In the genomic region with DNA sequence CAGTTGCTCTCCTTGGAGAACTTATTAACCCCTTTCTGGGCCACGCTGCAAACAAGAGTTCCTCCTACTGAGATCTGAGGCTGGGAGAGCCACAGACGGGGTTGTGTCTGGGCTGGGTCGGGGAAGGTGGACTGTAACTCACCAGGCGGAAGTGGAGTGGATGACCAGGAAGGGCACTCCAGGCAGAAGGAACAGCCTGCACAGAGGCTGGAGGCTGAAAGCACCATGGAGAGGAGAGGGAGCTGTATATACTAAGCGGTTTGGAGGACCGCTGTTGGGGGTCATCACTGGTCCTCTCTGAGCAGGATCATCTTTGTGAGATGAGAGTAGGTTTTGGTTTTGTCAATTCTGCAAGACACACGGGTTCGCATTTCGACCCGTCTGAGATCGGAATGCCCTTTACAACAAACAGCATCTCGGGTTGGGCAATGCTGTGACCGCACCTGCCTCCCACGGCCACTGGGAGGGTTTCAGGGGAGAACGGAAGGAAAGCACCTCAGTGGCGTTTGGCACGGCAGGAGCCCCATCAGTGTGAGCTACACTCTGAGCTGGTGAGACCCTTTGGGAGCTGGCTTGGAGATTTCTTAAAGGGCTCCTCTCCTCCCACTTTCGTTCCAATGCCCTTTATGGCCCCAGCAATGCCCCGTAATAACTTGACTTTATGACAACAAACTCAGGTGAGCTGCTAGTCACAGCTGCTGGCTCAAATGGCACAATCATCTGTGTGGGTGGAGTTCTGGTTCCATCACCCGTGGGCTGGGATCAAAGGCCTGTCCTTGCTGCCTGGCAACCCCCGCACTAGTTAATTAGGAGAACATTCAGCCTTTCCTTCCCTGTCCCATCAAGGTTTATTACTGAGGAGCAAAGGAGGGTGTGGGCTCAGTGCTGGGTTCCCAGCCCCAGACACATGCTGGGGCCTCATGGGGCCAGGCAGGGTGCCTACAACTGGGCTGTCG, we compare ENCODE assay signal across 27 cellular contexts. TPM values are rescaled to one million over a fixed set of nuclear protein-coding genes. Genes with fewer than 3 reads are reported as not detected.
DNase-seq lines count a peak whose midpoint lies in the region; ATAC-seq and TF ChIP-seq lines count a peak whose summit lies in the region.
"Had no signal": no experiment of that assay in that cellular context is flagged by ENCODE, and none has a peak within 500 bp of the region (broad histone marks: within the 10 kb centered on the region; RNA-seq: fewer than 3 reads in every experiment).

No MANE protein-coding gene starts in this region.

- H3K27me3 ChIP-seq in H9 (ENCODE audit: insufficient read depth, low read length) (no peaks in the 10 kb centered on the region), brain microvascular endothelial cell (replicated peaks) (no peaks in the 10 kb centered on the region), mesendoderm (ENCODE audit: insufficient read depth, low read length, poor library complexity) (no peaks in the 10 kb centered on the region), esophagus squamous epithelium (no peaks in the 10 kb centered on the region), PC-3 (ENCODE audit: low read length) (peaks cover 44% of the 10 kb centered on the region)
- H3K27me3 ChIP-seq: stomach had no signal

- TF ChIP-seq CTCF in H9 (conservative IDR thresholded peaks at IDR 0.05): peak; percentile 45
- peak; percentile 11 for TF ChIP-seq CTCF in brain microvascular endothelial cell (IDR thresholded peaks at IDR 0.05; ENCODE audit: low read depth, low read length, missing control alignments)
- TF ChIP-seq CTCF in esophagus squamous epithelium (IDR thresholded peaks at IDR 0.05): no peak
- no peak for TF ChIP-seq CTCF in PC-3 (conservative IDR thresholded peaks at IDR 0.05; ENCODE audit: low read depth, low read length)

- TF ChIP-seq POLR2A in esophagus squamous epithelium (IDR thresholded peaks at IDR 0.05): no peak

- H4K8ac ChIP-seq in H9 (replicated peaks; ENCODE audit: insufficient read length, low read depth, low read length) (no peak overlapping the region), mesendoderm (ENCODE audit: low read depth, low read length) (no peak overlapping the region)

- H3K56ac ChIP-seq in H9 (ENCODE audit: insufficient read length, low read depth, low read length) (no peak overlapping the region), mesendoderm (ENCODE audit: low read length) (no peak overlapping the region)

- H3K18ac ChIP-seq in H9 (ENCODE audit: insufficient read length, low read depth, low read length) (no peak overlapping the region), mesendoderm (ENCODE audit: low read length) (no peak overlapping the region)

- H3K4me1 ChIP-seq in H9 (ENCODE audit: insufficient read depth, low read length) (peaks cover 5% of the 10 kb centered on the region; the same call in 1 of the 2 replicates), mesendoderm (ENCODE audit: control insufficient read depth, low read depth, low read length) (no peaks in the 10 kb centered on the region), esophagus squamous epithelium (no peaks in the 10 kb centered on the region), PC-3 (ENCODE audit: insufficient read depth, low read length) (no peaks in the 10 kb centered on the region)
- H3K4me1 ChIP-seq: HAP-1, prostate gland, stomach had no signal

- no peak overlapping the region; a peak in 1 of 5 replicates for H3K4me3 Mint-ChIP-seq in H9
- H3K4me3 Mint-ChIP-seq: activated CD4-positive, alpha-beta memory T cell treated with anti-CD3 and anti-CD28 coated beads, Interleukin-2, amount 10 ng/mL, durations not matched to agents 7 days and 5 days; nephron; T-cell had no signal

- CTCF ChIA-PET in PC-3 (lab: Charles Lee): no interaction called here

- H3K27ac ChIP-seq in H9 (ENCODE audit: insufficient read length, low read depth, low read length): no peak overlapping the region
- H3K27ac ChIP-seq in brain microvascular endothelial cell: no peak overlapping the region
- no peak overlapping the region for H3K27ac ChIP-seq in mesendoderm (ENCODE audit: low read depth, low read length)
- H3K27ac ChIP-seq in esophagus squamous epithelium: no peak overlapping the region
- H3K27ac ChIP-seq in PC-3 (ENCODE audit: low read length): no peak overlapping the region
- H3K27ac ChIP-seq: epithelial cell of prostate, prostate gland, stomach had no signal

- no peaks in the 10 kb centered on the region for H3K23me2 ChIP-seq in H9 (ENCODE audit: insufficient read length, low read depth, low read length, poor library complexity, severe bottlenecking)

- intact Hi-C loops in esophagus squamous epithelium (cut with DNase I): no loop called here
- intact Hi-C loops in PC-3 (cut with micrococcal nuclease): no loop called here

- peaks cover 43 to 52% of the 10 kb centered on the region in 2 experiments for H3K4me1 Mint-ChIP-seq in H9
- H3K4me1 Mint-ChIP-seq: activated CD4-positive, alpha-beta memory T cell treated with anti-CD3 and anti-CD28 coated beads, Interleukin-2, amount 10 ng/mL, durations not matched to agents 7 days and 5 days; T-cell had no signal

- H3K4ac ChIP-seq in H9 (ENCODE audit: low read depth, low read length) (no peak overlapping the region), mesendoderm (ENCODE audit: low read depth, low read length) (no peak overlapping the region)

- no peak overlapping the region for H3K4me2 ChIP-seq in H9 (ENCODE audit: insufficient read depth, insufficient read length, low read length)
- no peak overlapping the region for H3K4me2 ChIP-seq in mesendoderm (ENCODE audit: low read length)
- no peak overlapping the region for H3K4me2 ChIP-seq in PC-3 (ENCODE audit: low read length)

- H3K79me1 ChIP-seq in H9 (ENCODE audit: insufficient read depth, low read depth, low read length, poor library complexity, severe bottlenecking) (no peaks in the 10 kb centered on the region), mesendoderm (ENCODE audit: low read length) (no peaks in the 10 kb centered on the region)

- no peak overlapping the region for H3K4me3 ChIP-seq in brain microvascular endothelial cell (ENCODE audit: low read depth, low read length)
- H3K4me3 ChIP-seq in mesendoderm (ENCODE audit: low read length): no peak overlapping the region
- H3K4me3 ChIP-seq in esophagus squamous epithelium: no peak overlapping the region
- no peak overlapping the region for H3K4me3 ChIP-seq in PC-3 (ENCODE audit: low read length)
- H3K4me3 ChIP-seq: HAP-1, prostate gland, stomach had no signal

- H4K91ac ChIP-seq in H9 (ENCODE audit: insufficient read length, low read depth, low read length): no peak overlapping the region

- H4K20me1 ChIP-seq in H9 (ENCODE audit: control insufficient read depth, insufficient read depth, insufficient read length) (no peaks in the 10 kb centered on the region), PC-3 (ENCODE audit: low read length) (no peaks in the 10 kb centered on the region)

- H2AK5ac ChIP-seq in H9 (ENCODE audit: insufficient read length, low read length) (no peak overlapping the region), mesendoderm (ENCODE audit: low read length) (no peak overlapping the region)

- WGBS in H9 (ENCODE audit: extremely low coverage, insufficient read length, low lambda C conversion rate): no CpG with 5 or more reads among the region's 22 CpGs
- WGBS in mesendoderm (ENCODE audit: extremely low coverage, insufficient coverage, low lambda C conversion rate): no CpG with 5 or more reads among the region's 22 CpGs
- WGBS in esophagus squamous epithelium, 2 donors: 71 to 74% methylated on average over 17 to 21 of the region's 22 CpGs

- H4K5ac ChIP-seq in H9 (ENCODE audit: insufficient read length, low read depth, low read length) (no peak overlapping the region), mesendoderm (ENCODE audit: low read length) (no peak overlapping the region)

- no peak for ATAC-seq in GM21825 (IDR thresholded peaks at IDR 0.05; ENCODE audit: unreplicated experiment)
- ATAC-seq in PC-3: no peak
- ATAC-seq: T-cell had no signal

- in situ Hi-C loops in brain microvascular endothelial cell (cut with HindIII; ENCODE audit: low pct_ligation_motif_present, low sequenced_read_pairs): no loop called here

- DNase-seq in COLO668 (lab: John Stamatoyannopoulos, UW; ENCODE audit: unreplicated experiment) (peak; percentile 3), H9 (no peak), brain microvascular endothelial cell (no peak), mesendoderm (peak; percentile 32), esophagus squamous epithelium (lab: John Stamatoyannopoulos, UW) (no peak), PC-3 (no peak)
- DNase-seq in effector CD4-positive, alpha-beta T cell: no peak
- DNase-seq: activated CD4-positive, alpha-beta memory T cell treated with anti-CD3 and anti-CD28 coated beads, Interleukin-2, amount 10 ng/mL, durations not matched to agents 7 days and 5 days; activated gamma-delta T cell treated with Interleukin-2 at 50 U/mL for 16 hours; dermis blood vessel endothelial cell; DMS153; foreskin melanocyte; hypothalamus; islet precursor cell; NCI-H1105; NCI-H2081 treated with DMSO at 0.1 percent for 48 hours; NCI-H510A treated with DMSO at 0.1 percent for 48 hours; SHP77 treated with DMSO at 0.1 percent for 48 hours; stimulated activated CD4-positive, alpha-beta T cell treated with anti-CD3 and anti-CD28 coated beads, Interleukin-4, amount 100 ng/mL, for 24 hours; stomach; T-cell; trophoblast cell had no signal

- H3T11ph ChIP-seq in H9 (ENCODE audit: low read length): no peak overlapping the region

- no peaks in the 10 kb centered on the region for H3K9me3 ChIP-seq in H9 (ENCODE audit: control insufficient read depth, low read depth, low read length)
- H3K9me3 ChIP-seq in esophagus squamous epithelium: no peaks in the 10 kb centered on the region
- no peaks in the 10 kb centered on the region for H3K9me3 ChIP-seq in PC-3 (ENCODE audit: low read length)
- H3K9me3 ChIP-seq: HAP-1, prostate gland, stomach had no signal

- no peak overlapping the region for H3K14ac ChIP-seq in H9 (ENCODE audit: insufficient read depth, low read length)

- H3K23ac ChIP-seq in H9 (ENCODE audit: insufficient read length, low read depth, low read length) (no peak overlapping the region), mesendoderm (ENCODE audit: low read length) (no peak overlapping the region)

- POLR2A ChIA-PET in PC-3 (lab: Charles Lee; ENCODE audit: unreplicated experiment): no interaction called here

- H3F3A ChIP-seq in PC-3 (ENCODE audit: low read length, unreplicated experiment): no peaks in the 10 kb centered on the region

- no TSS peak for BruUV-seq in PC-3 (replicated peaks; lab: Mats Ljungman, UMichigan)

- H2BK20ac ChIP-seq in H9 (ENCODE audit: low read depth, low read length, poor library complexity, severe bottlenecking): no peak overlapping the region

- peak overlapping the region in 1 of 3 experiments; percentile 30; a peak in 1 of 7 replicates for H3K27ac Mint-ChIP-seq in H9
- H3K27ac Mint-ChIP-seq: activated CD4-positive, alpha-beta memory T cell treated with anti-CD3 and anti-CD28 coated beads, Interleukin-2, amount 10 ng/mL, durations not matched to agents 7 days and 5 days; T-cell had no signal

- no peak overlapping the region for H2BK12ac ChIP-seq in H9 (ENCODE audit: insufficient read length, low read depth, low read length)

- H2BK5ac ChIP-seq in H9 (ENCODE audit: insufficient read length, low read length) (no peak overlapping the region), mesendoderm (ENCODE audit: low read length) (no peak overlapping the region)

- no peaks in the 10 kb centered on the region for H3K36me3 Mint-ChIP-seq in H9 (ENCODE audit: insufficient read depth in 1 of 3, low read depth in 3 of 3)
- H3K36me3 Mint-ChIP-seq: T-cell had no signal

- H3K36me3 ChIP-seq in brain microvascular endothelial cell (replicated peaks): no peaks in the 10 kb centered on the region
- no peaks in the 10 kb centered on the region for H3K36me3 ChIP-seq in mesendoderm (ENCODE audit: control insufficient read depth, insufficient read depth, low read length)
- no peaks in the 10 kb centered on the region for H3K36me3 ChIP-seq in esophagus squamous epithelium
- no peaks in the 10 kb centered on the region for H3K36me3 ChIP-seq in PC-3 (ENCODE audit: low read depth, low read length)
- H3K36me3 ChIP-seq: HAP-1, prostate gland, stomach had no signal

- H3K9me2 ChIP-seq in PC-3 (replicated peaks; ENCODE audit: low read length): no peaks in the 10 kb centered on the region

- H3K79me2 ChIP-seq in H9 (ENCODE audit: insufficient read depth, low read length): no peaks in the 10 kb centered on the region
- H3K79me2 ChIP-seq in mesendoderm (ENCODE audit: control insufficient read depth, insufficient read depth, low read length): no peaks in the 10 kb centered on the region
- H3K79me2 ChIP-seq in PC-3 (ENCODE audit: low read length): no peaks in the 10 kb centered on the region

- H2AFZ ChIP-seq in H9 (ENCODE audit: low read length) (no peak overlapping the region), PC-3 (ENCODE audit: low read length) (no peak overlapping the region)

- H2BK15ac ChIP-seq in H9 (ENCODE audit: low read depth, low read length) (no peak overlapping the region), mesendoderm (replicated peaks; ENCODE audit: low read depth) (no peak overlapping the region)

- peaks cover 22% of the 10 kb centered on the region for H3K27me3 Mint-ChIP-seq in H9 (ENCODE audit: low read depth)

- H3K9ac ChIP-seq in H9 (ENCODE audit: extremely low read depth, insufficient read length, low read length): no peak overlapping the region
- no peak overlapping the region for H3K9ac ChIP-seq in mesendoderm (ENCODE audit: low read length)
- H3K9ac ChIP-seq in PC-3 (ENCODE audit: low read length): no peak overlapping the region

- no peaks in the 10 kb centered on the region for H3K9me3 Mint-ChIP-seq in H9
- H3K9me3 Mint-ChIP-seq: activated CD4-positive, alpha-beta memory T cell treated with anti-CD3 and anti-CD28 coated beads, Interleukin-2, amount 10 ng/mL, durations not matched to agents 7 days and 5 days; nephron; T-cell had no signal

- H2BK120ac ChIP-seq in H9 (ENCODE audit: low read depth, low read length, poor library complexity, severe bottlenecking) (no peak overlapping the region), mesendoderm (ENCODE audit: low read depth, low read length) (no peak overlapping the region)

RNA-seq across cellular contexts. Expression of a gene that starts 18.7 kb away (rescaled TPM):
- total RNA-seq in H9 (2021) (3.6 TPM in 2 replicates), esophagus squamous epithelium (10 to 100 TPM; 11.9 to 18.8 (median 15.6) TPM), PC-3 (2014; rRNA removed) (0.95 and 2.5 TPM in 2 replicates)
- polyA plus RNA-seq in mesendoderm (2013, experiment 1 of 2): 4.4 TPM
- 4.5 TPM for polyA plus RNA-seq in mesendoderm (2013, experiment 2 of 2)

Comparison
In these comparisons a context has a peak if more than half of its experiments do, and no peak if none do; other contexts are left out.
1. DNase-seq: peak in COLO668 (single experiment) and mesendoderm (single experiment); none in H9 (single experiment), brain microvascular endothelial cell (single experiment), esophagus squamous epithelium (single experiment), effector CD4-positive, alpha-beta T cell (single experiment) and PC-3 (single experiment).
2. CTCF ChIP-seq: peak in H9 (single experiment) and brain microvascular endothelial cell (single experiment); none in esophagus squamous epithelium (0 of 6) and PC-3 (single experiment).